In genomic region chr7:151177310-151177709, GRCh38 we compare ENCODE assay signal across 22 cellular contexts. TPM values are rescaled to one million over a fixed set of nuclear protein-coding genes. Genes with fewer than 3 reads are reported as not detected.
"Had no signal": no experiment of that assay in that cellular context is flagged by ENCODE, and none has a peak within 500 bp of the region (broad histone marks: within the 10 kb centered on the region; RNA-seq: fewer than 3 reads in every experiment).

No MANE protein-coding gene starts in this region.

- ATAC-seq: HepG2 had no signal

- H3K27me3 ChIP-seq: MG63 had no signal

- H3K9me3 ChIP-seq: MG63 had no signal

- H3K27ac ChIP-seq: RWPE1 had no signal

- H3K36me3 ChIP-seq: MG63 had no signal

- DNase-seq: IMR-90, Karpas-422, KG1, MG63, NCI-H1092, NCI-H1105 treated with DMSO at 0.1 percent for 48 hours, NCI-H1417 treated with DMSO at 0.1 percent for 48 hours, NCI-H146, NCI-H1694 treated with DMSO at 0.1 percent for 48 hours, NCI-H1930, NCI-H2081, NCI-H2107, NCI-H2227 treated with DMSO at 0.1 percent for 48 hours, NCI-H510A, NCI-H524 treated with DMSO at 0.1 percent for 48 hours, NCI-H69, NCI-H774, SHP77 had no signal

- H3K4me3 ChIP-seq: MG63 had no signal

RNA-seq across cellular contexts. Expression of gene ASB10, which starts 9.7 kb away (rescaled TPM):
- total RNA-seq: HepG2, HT-29, IMR-90, SK-MEL-5 had no signal

RNA-seq across cellular contexts. Expression of gene GBX1, which starts 9.8 kb away (rescaled TPM):
- total RNA-seq: HepG2, HT-29, IMR-90, SK-MEL-5 had no signal

RNA-seq across cellular contexts. Expression of gene H2BK1, which starts 33.0 kb away (rescaled TPM):
- total RNA-seq: HepG2, HT-29, IMR-90, SK-MEL-5 had no signal
